21 cellular contexts compared by ENCODE assay signal in genomic region chr3:156611870-156612494, GRCh38.
"Had no signal": no experiment of that assay in that cellular context is flagged by ENCODE, and none has a peak within 500 bp of the region (broad histone marks: within the 10 kb centered on the region; RNA-seq: fewer than 3 reads in every experiment).

No MANE protein-coding gene starts in this region.

- H3K36me3 ChIP-seq: left ventricle myocardium inferior, pancreas, tibial artery had no signal

- ATAC-seq: activated CD4-positive, CD25-positive, alpha-beta regulatory T cell treated with anti-CD3 and anti-CD28 coated beads, Interleukin-2, amount 50 U/mL, for 24 hours; activated CD8-positive, alpha-beta T cell treated with anti-CD3 and anti-CD28 coated beads, Interleukin-2, amount 10 ng/mL, durations not matched to agents 7 days and 5 days; activated naive CD4-positive, alpha-beta T cell treated with anti-CD3 and anti-CD28 coated beads, Interleukin-2, amount 50 U/mL, for 72 hours; natural killer cell treated with Interleukin-12 subunit alpha and Interleukin-12 subunit beta and Interleukin-15 and Interleukin-18, amount 100 ng/mL, for 72 hours; pancreas; right cardiac atrium had no signal

- H3K27me3 Mint-ChIP-seq: brain; dendritic cell treated with granulocyte-macrophage colony-stimulating factor and Interleukin-4, amounts not matched to agents 40 ng/mL and 50 ng/mL, for 4 days had no signal

- H3K9me3 ChIP-seq: left ventricle myocardium inferior, pancreas, tibial artery had no signal

- H3K4me3 ChIP-seq: left ventricle myocardium inferior, pancreas, tibial artery had no signal

- H3K9me3 Mint-ChIP-seq: activated CD4-positive, alpha-beta T cell treated with anti-CD3 and anti-CD28 coated beads, Interleukin-2, amount 10 ng/mL, durations not matched to agents 7 days and 5 days; activated naive CD4-positive, alpha-beta T cell treated with anti-CD3 and anti-CD28 coated beads, Interleukin-2, amount 50 U/mL, for 72 hours; activated T-helper 1 cell treated with anti-CD3 and anti-CD28 coated beads, Interleukin-12 subunit alpha, Interleukin-12 subunit beta, Interleukin-2, Interleukin-4 antibody, amounts not matched to agents 30 ng/mL and 10 ng/mL and 1 ng/mL, durations not matched to agents 14 hours and 24 hours and 36 hours; brain; dendritic cell treated with granulocyte-macrophage colony-stimulating factor and Interleukin-4, amounts not matched to agents 40 ng/mL and 50 ng/mL, for 4 days; natural killer cell treated with Interleukin-12 subunit alpha and Interleukin-12 subunit beta and Interleukin-15 and Interleukin-18, amount 100 ng/mL, for 72 hours; stimulated activated naive CD8-positive, alpha-beta T cell treated with anti-CD3 and anti-CD28 coated beads, Interleukin-15, Interleukin-2, amounts not matched to agents 100 ng/mL and 50 ng/mL, for 24 hours; T-helper 2 cell treated with Interferon-gamma antibody and Interleukin-4, amounts not matched to agents 5 μg/mL and 100 μg/mL, for 36 hours had no signal

- H3K27ac ChIP-seq: left ventricle myocardium inferior, pancreas, tibial artery, VCaP had no signal

- H3K4me3 Mint-ChIP-seq: activated CD4-positive, alpha-beta T cell treated with anti-CD3 and anti-CD28 coated beads, Interleukin-2, amount 10 ng/mL, durations not matched to agents 7 days and 5 days; activated CD8-positive, alpha-beta T cell treated with anti-CD3 and anti-CD28 coated beads, Interleukin-2, amount 10 ng/mL, durations not matched to agents 7 days and 5 days; activated T-helper 1 cell treated with anti-CD3 and anti-CD28 coated beads, Interleukin-12 subunit alpha, Interleukin-12 subunit beta, Interleukin-2, Interleukin-4 antibody, amounts not matched to agents 30 ng/mL and 10 ng/mL and 1 ng/mL, durations not matched to agents 14 hours and 24 hours and 36 hours; brain; dendritic cell treated with granulocyte-macrophage colony-stimulating factor and Interleukin-4, amounts not matched to agents 40 ng/mL and 50 ng/mL, for 4 days; natural killer cell treated with Interleukin-12 subunit alpha and Interleukin-12 subunit beta and Interleukin-15 and Interleukin-18, amount 100 ng/mL, for 72 hours; stimulated activated naive CD8-positive, alpha-beta T cell treated with anti-CD3 and anti-CD28 coated beads, Interleukin-15, Interleukin-2, amounts not matched to agents 100 ng/mL and 50 ng/mL, for 24 hours; T-helper 2 cell treated with Interferon-gamma antibody and Interleukin-4, amounts not matched to agents 5 μg/mL and 100 μg/mL, for 36 hours had no signal

- H3K36me3 Mint-ChIP-seq: activated naive CD4-positive, alpha-beta T cell treated with anti-CD3 and anti-CD28 coated beads, Interleukin-2, amount 50 U/mL, for 72 hours; brain; natural killer cell treated with Interleukin-12 subunit alpha and Interleukin-12 subunit beta and Interleukin-15 and Interleukin-18, amount 100 ng/mL, for 72 hours had no signal

- H3K27ac Mint-ChIP-seq: activated CD4-positive, alpha-beta T cell treated with anti-CD3 and anti-CD28 coated beads, Interleukin-2, amount 10 ng/mL, durations not matched to agents 7 days and 5 days; activated CD8-positive, alpha-beta T cell treated with anti-CD3 and anti-CD28 coated beads, Interleukin-2, amount 10 ng/mL, durations not matched to agents 7 days and 5 days; activated naive CD4-positive, alpha-beta T cell treated with anti-CD3 and anti-CD28 coated beads, Interleukin-2, amount 50 U/mL, for 72 hours; activated T-helper 1 cell treated with anti-CD3 and anti-CD28 coated beads, Interleukin-12 subunit alpha, Interleukin-12 subunit beta, Interleukin-2, Interleukin-4 antibody, amounts not matched to agents 30 ng/mL and 10 ng/mL and 1 ng/mL, durations not matched to agents 14 hours and 24 hours and 36 hours; dendritic cell treated with granulocyte-macrophage colony-stimulating factor and Interleukin-4, amounts not matched to agents 40 ng/mL and 50 ng/mL, for 4 days; natural killer cell treated with Interleukin-12 subunit alpha and Interleukin-12 subunit beta and Interleukin-15 and Interleukin-18, amount 100 ng/mL, for 72 hours; stimulated activated naive CD8-positive, alpha-beta T cell treated with anti-CD3 and anti-CD28 coated beads, Interleukin-15, Interleukin-2, amounts not matched to agents 100 ng/mL and 50 ng/mL, for 24 hours; T-helper 2 cell treated with Interferon-gamma antibody and Interleukin-4, amounts not matched to agents 5 μg/mL and 100 μg/mL, for 36 hours had no signal

- H3K27me3 ChIP-seq: pancreas, tibial artery had no signal

- H3K4me1 ChIP-seq: pancreas had no signal

- DNase-seq: activated CD4-positive, alpha-beta T cell treated with anti-CD3 and anti-CD28 coated beads, Interleukin-2, amount 10 ng/mL, durations not matched to agents 7 days and 5 days; activated CD8-positive, alpha-beta T cell treated with anti-CD3 and anti-CD28 coated beads, Interleukin-2, amount 10 ng/mL, durations not matched to agents 7 days and 5 days; aorta; effector CD4-positive, alpha-beta T cell; erythroblast; foreskin fibroblast; left ventricle myocardium inferior; pancreas; right cardiac atrium; stimulated activated CD4-positive, alpha-beta T cell treated with anti-CD3 and anti-CD28 coated beads, Interleukin-12 subunit alpha, Interleukin-12 subunit beta, amount 100 ng/mL, for 4 hours; substantia nigra; tibial artery had no signal
